ENCODE assay signal across 1 cellular context in the genomic region with DNA sequence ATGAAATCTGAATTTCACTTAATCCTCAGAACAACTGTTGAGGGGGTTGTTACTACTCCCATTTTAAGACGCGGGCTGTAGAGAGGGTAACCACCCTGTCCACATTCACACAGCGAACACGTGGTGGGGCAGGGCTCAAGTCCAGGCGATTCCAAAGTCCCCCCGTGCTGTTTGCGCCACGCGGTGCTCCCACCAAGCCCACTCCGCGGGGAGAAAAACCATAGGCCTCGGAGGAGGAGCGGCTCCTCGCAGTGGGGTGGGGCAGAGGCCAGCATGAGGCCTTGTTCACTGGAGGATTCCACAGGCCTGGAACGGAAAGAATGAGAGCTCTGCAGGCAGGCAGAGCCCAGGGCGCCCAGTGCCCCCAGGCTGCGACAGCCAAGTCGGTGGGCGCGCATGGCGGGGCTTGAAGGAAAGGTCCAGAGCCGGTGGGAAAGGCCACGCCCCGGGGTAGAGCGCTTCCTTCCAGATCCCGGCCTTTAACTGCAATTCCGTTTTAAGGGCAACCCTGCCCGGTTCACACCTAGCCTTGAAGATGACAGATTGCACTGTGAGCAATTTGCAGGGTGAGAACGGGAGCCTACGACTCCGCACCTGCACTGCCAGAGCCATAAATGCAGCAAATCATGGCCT.
A peak's percentile ranks its signal among the peaks of the same experiment; 100 is the strongest.
TF ChIP-seq lines count a peak whose summit lies in the region.

No MANE protein-coding gene starts in this region.

TF ChIP-seq in A549, 52 proteins besides CTCF, POLR2A, EP300 and RAD21 (continued from another document):
- TF ChIP-seq MAFK (IDR thresholded peaks at IDR 0.05; ENCODE audit: partially characterized antibody) (no peak), CHD2 (IDR thresholded peaks at IDR 0.05; ENCODE audit: low read length, partially characterized antibody) (no peak), TP53 (CRISPR knock-in tag; IDR thresholded peaks at IDR 0.05) (peak; percentile 80), CEBPB (IDR thresholded peaks at IDR 0.05) (no peak)
